ENCODE assay signal across 25 cellular contexts in the genomic region with DNA sequence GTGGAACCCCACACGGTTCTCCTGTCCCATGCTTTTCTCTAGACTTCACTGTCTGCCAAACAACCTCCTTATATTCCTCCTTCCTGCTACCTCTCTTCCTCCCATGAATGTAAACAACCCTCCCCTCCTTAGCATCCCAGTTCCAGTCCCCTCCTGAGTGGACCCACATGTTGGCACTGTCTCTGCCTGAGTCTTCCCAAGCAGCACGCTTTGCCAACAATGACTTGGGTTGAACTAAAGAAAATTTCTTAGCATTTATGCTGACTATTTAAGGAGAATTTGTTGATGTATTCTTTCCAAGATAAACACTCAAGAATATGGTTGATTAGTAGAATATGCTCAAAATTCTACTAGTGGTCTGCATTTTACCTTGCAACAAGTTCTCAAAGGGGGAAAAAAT.
"Had no signal": no experiment of that assay in that cellular context is flagged by ENCODE, and none has a peak within 500 bp of the region (broad histone marks: within the 10 kb centered on the region; RNA-seq: fewer than 3 reads in every experiment).

No MANE protein-coding gene starts in this region.

- H3K36me3 Mint-ChIP-seq: natural killer cell; stimulated activated memory B cell treated with anti-CD40 and anti-IgM and Interleukin-4, amounts not matched to agents 10 μg/mL and 1 μg/mL and 100 μg/mL, for 72 hours had no signal

- H3K9me3 Mint-ChIP-seq: central memory CD8-positive, alpha-beta T cell; memory B cell; natural killer cell; neural crest cell; stimulated activated memory B cell treated with anti-CD40 and anti-IgM and Interleukin-4, amounts not matched to agents 10 μg/mL and 1 μg/mL and 100 μg/mL, for 72 hours had no signal

- H2AFZ ChIP-seq: hepatocyte had no signal

- H3K4me2 ChIP-seq: hepatocyte had no signal

- H3K27ac Mint-ChIP-seq: memory B cell; natural killer cell; stimulated activated memory B cell treated with anti-CD40 and anti-IgM and Interleukin-4, amounts not matched to agents 10 μg/mL and 1 μg/mL and 100 μg/mL, for 72 hours had no signal

- ATAC-seq: foreskin keratinocyte; gastroesophageal sphincter; heart left ventricle; left lobe of liver; natural killer cell; psoas muscle; right cardiac atrium; stimulated activated memory B cell treated with anti-CD40 and anti-IgM and Interleukin-4, amounts not matched to agents 10 μg/mL and 1 μg/mL and 100 μg/mL, for 72 hours; stimulated activated naive CD8-positive, alpha-beta T cell treated with anti-CD3 and anti-CD28 coated beads, Interleukin-15, Interleukin-2, amounts not matched to agents 100 U/mL and 50 U/mL, for 24 hours had no signal

- H3K4me1 Mint-ChIP-seq: central memory CD8-positive, alpha-beta T cell; neural crest cell had no signal

- H3K4me3 ChIP-seq: dorsolateral prefrontal cortex, esophagus muscularis mucosa, gastroesophageal sphincter, heart left ventricle, hepatocyte, lung, psoas muscle, sigmoid colon, testis, transverse colon, vagina had no signal

- H3K36me3 ChIP-seq: esophagus muscularis mucosa, gastroesophageal sphincter, heart left ventricle, transverse colon, vagina had no signal

- H3K79me2 ChIP-seq: hepatocyte had no signal

- H3K4me1 ChIP-seq: foreskin keratinocyte, psoas muscle had no signal

- H3K27ac ChIP-seq: dorsolateral prefrontal cortex, esophagus muscularis mucosa, foreskin keratinocyte, gastroesophageal sphincter, heart left ventricle, hepatocyte, psoas muscle, sigmoid colon, transverse colon, vagina had no signal

- DNase-seq: dorsolateral prefrontal cortex; effector CD4-positive, alpha-beta T cell; foreskin keratinocyte; heart left ventricle; kidney; natural killer cell; psoas muscle; right cardiac atrium; sigmoid colon; stimulated activated CD4-positive, alpha-beta T cell treated with anti-CD3 and anti-CD28 coated beads, Interleukin-2, amount 100 ng/mL, for 24 hours; stimulated activated CD4-positive, alpha-beta T cell treated with anti-CD3 and anti-CD28 coated beads, Interleukin-4, amount 100 ng/mL, for 24 hours; stimulated activated naive CD8-positive, alpha-beta T cell treated with anti-CD3 and anti-CD28 coated beads, Interleukin-15, Interleukin-2, amounts not matched to agents 100 U/mL and 50 U/mL, for 24 hours; substantia nigra; testis; transverse colon had no signal

- H3K4me3 Mint-ChIP-seq: central memory CD8-positive, alpha-beta T cell; memory B cell; natural killer cell; neural crest cell; stimulated activated memory B cell treated with anti-CD40 and anti-IgM and Interleukin-4, amounts not matched to agents 10 μg/mL and 1 μg/mL and 100 μg/mL, for 72 hours had no signal

- H3K27me3 ChIP-seq: dorsolateral prefrontal cortex, esophagus muscularis mucosa, gastroesophageal sphincter, heart left ventricle, hepatocyte, sigmoid colon, testis, transverse colon, vagina had no signal

- H3K9me3 ChIP-seq: esophagus muscularis mucosa, gastroesophageal sphincter, heart left ventricle, psoas muscle, sigmoid colon, testis, transverse colon, vagina had no signal
